In genomic region chr1:1073743-1074587, GRCh38 we compare ENCODE assay signal across 16 cellular contexts. TPM values are rescaled to one million over a fixed set of nuclear protein-coding genes. Genes with fewer than 3 reads are reported as not detected.
DNase-seq lines count a peak whose midpoint lies in the region; ATAC-seq and TF ChIP-seq lines count a peak whose summit lies in the region.
"Had no signal": no experiment of that assay in that cellular context is flagged by ENCODE, and none has a peak within 500 bp of the region (broad histone marks: within the 10 kb centered on the region; RNA-seq: fewer than 3 reads in every experiment).

Gene RNF223, minus strand, starts transcription at chr1:1074306. Its CDS starts 1,740 bp downstream, at chr1:1072566.

- H3K4me1 ChIP-seq in RWPE2 (ENCODE audit: insufficient read depth, poor library complexity, severe bottlenecking), result peaks cover 10% of the 10 kb centered on the region
- peaks cover 9% of the 10 kb centered on the region for H3K4me1 ChIP-seq in vagina
- H3K4me1 ChIP-seq: BE2C had no signal

- H3K4me3 ChIP-seq in RWPE2 (ENCODE audit: severe bottlenecking) (peak within 1 kb of the TSS; percentile 8), vagina (peak within 1 kb of the TSS in 1 of 2 donors; percentile 26)
- H3K4me3 ChIP-seq: thyroid gland had no signal

- intact Hi-C loops in left ventricle myocardium superior (cut with micrococcal nuclease) (no loop called here), left cardiac atrium (cut with DNase I) (no loop called here), vagina (cut with DNase I) (no loop called here)
- intact Hi-C loops in activated T-helper 2 cell treated with anti-CD3 and anti-CD28 coated beads, Interferon-gamma antibody, Interleukin-2, Interleukin-4, amounts not matched to agents 10 μg/mL and 5 μg/mL and 100 μg/mL, durations not matched to agents 14 hours and 24 hours and 36 hours (cut with micrococcal nuclease), result no loop called here

- H3K27me3 ChIP-seq in RWPE2 (ENCODE audit: insufficient read depth, poor library complexity, severe bottlenecking), result no peaks in the 10 kb centered on the region
- H3K27me3 ChIP-seq in vagina, result no peaks in the 10 kb centered on the region
- H3K27me3 ChIP-seq: BE2C, thyroid gland had no signal

- TF ChIP-seq CTCF in RWPE2 (IDR thresholded peaks at IDR 0.05; ENCODE audit: poor library complexity, severe bottlenecking) (no peak), vagina (IDR thresholded peaks at IDR 0.05) (no peak), GM10266 (IDR thresholded peaks at IDR 0.05; ENCODE audit: control insufficient read depth, insufficient read depth, low read depth, missing control alignments) (no peak)

- ATAC-seq in left ventricle myocardium superior, result no peak
- no peak for ATAC-seq in left cardiac atrium
- peak; percentile 66 for ATAC-seq in RWPE2 (ENCODE audit: low read depth)
- peak; percentile 6 for ATAC-seq in left lobe of liver
- no peak for ATAC-seq in GM18867 (IDR thresholded peaks at IDR 0.05; ENCODE audit: unreplicated experiment)
- ATAC-seq: activated CD4-positive, alpha-beta T cell treated with anti-CD3 and anti-CD28 coated beads for 36 hours; effector memory CD8-positive, alpha-beta T cell had no signal

- H3K27ac ChIP-seq in RWPE2 (ENCODE audit: poor library complexity, severe bottlenecking) (peak within 1 kb of the TSS; percentile 6), vagina (peak within 1 kb of the TSS; percentile 39)
- H3K27ac ChIP-seq: thyroid gland had no signal

- no peaks in the 10 kb centered on the region for H3K27me3 Mint-ChIP-seq in activated T-helper 2 cell treated with anti-CD3 and anti-CD28 coated beads, Interferon-gamma antibody, Interleukin-2, Interleukin-4, amounts not matched to agents 10 μg/mL and 5 μg/mL and 100 μg/mL, durations not matched to agents 14 hours and 24 hours and 36 hours (ENCODE audit: low read depth)
- H3K27me3 Mint-ChIP-seq: activated naive CD8-positive, alpha-beta T cell treated with anti-CD3 and anti-CD28 coated beads, Interleukin-2, amount 10 ng/mL, durations not matched to agents 7 days and 5 days had no signal

- no peaks in the 10 kb centered on the region for H3K9me3 ChIP-seq in RWPE2 (ENCODE audit: severe bottlenecking)
- no peaks in the 10 kb centered on the region for H3K9me3 ChIP-seq in vagina
- H3K9me3 ChIP-seq: BE2C, thyroid gland had no signal

- peak; percentile 30 for DNase-seq in left ventricle myocardium superior
- DNase-seq in left cardiac atrium, result no peak
- peak; percentile 73 for DNase-seq in RWPE2 (ENCODE audit: low spot score)
- no peak for DNase-seq in left lobe of liver (ENCODE audit: low spot score)
- DNase-seq in vagina (ENCODE audit: extremely low spot score in 2 of 2), result no peak
- no peak for DNase-seq in GM10266 (ENCODE audit: extremely low spot score)
- no peak for DNase-seq in activated T-helper 2 cell treated with anti-CD3 and anti-CD28 coated beads, Interferon-gamma antibody, Interleukin-2, Interleukin-4, amounts not matched to agents 10 μg/mL and 5 μg/mL and 100 μg/mL, durations not matched to agents 14 hours and 24 hours and 36 hours (ENCODE audit: low spot score)
- DNase-seq: activated naive CD8-positive, alpha-beta T cell treated with anti-CD3 and anti-CD28 coated beads, Interleukin-2, amount 10 ng/mL, durations not matched to agents 7 days and 5 days; effector memory CD8-positive, alpha-beta T cell; NCI-H1092 treated with DMSO at 0.1 percent for 48 hours; thyroid gland had no signal

- no peak within 1 kb of the TSS for H3K27ac Mint-ChIP-seq in activated T-helper 2 cell treated with anti-CD3 and anti-CD28 coated beads, Interferon-gamma antibody, Interleukin-2, Interleukin-4, amounts not matched to agents 10 μg/mL and 5 μg/mL and 100 μg/mL, durations not matched to agents 14 hours and 24 hours and 36 hours
- H3K27ac Mint-ChIP-seq: activated CD4-positive, alpha-beta T cell treated with anti-CD3 and anti-CD28 coated beads for 36 hours; activated naive CD8-positive, alpha-beta T cell treated with anti-CD3 and anti-CD28 coated beads, Interleukin-2, amount 10 ng/mL, durations not matched to agents 7 days and 5 days; effector memory CD8-positive, alpha-beta T cell had no signal

- no peaks in the 10 kb centered on the region for H3K9me3 Mint-ChIP-seq in activated T-helper 2 cell treated with anti-CD3 and anti-CD28 coated beads, Interferon-gamma antibody, Interleukin-2, Interleukin-4, amounts not matched to agents 10 μg/mL and 5 μg/mL and 100 μg/mL, durations not matched to agents 14 hours and 24 hours and 36 hours
- H3K9me3 Mint-ChIP-seq: activated naive CD8-positive, alpha-beta T cell treated with anti-CD3 and anti-CD28 coated beads, Interleukin-2, amount 10 ng/mL, durations not matched to agents 7 days and 5 days; effector memory CD8-positive, alpha-beta T cell had no signal

- H3K4me3 Mint-ChIP-seq in activated T-helper 2 cell treated with anti-CD3 and anti-CD28 coated beads, Interferon-gamma antibody, Interleukin-2, Interleukin-4, amounts not matched to agents 10 μg/mL and 5 μg/mL and 100 μg/mL, durations not matched to agents 14 hours and 24 hours and 36 hours (ENCODE audit: low read depth), result no peak within 1 kb of the TSS
- H3K4me3 Mint-ChIP-seq: activated CD4-positive, alpha-beta T cell treated with anti-CD3 and anti-CD28 coated beads for 36 hours; activated naive CD8-positive, alpha-beta T cell treated with anti-CD3 and anti-CD28 coated beads, Interleukin-2, amount 10 ng/mL, durations not matched to agents 7 days and 5 days; effector memory CD8-positive, alpha-beta T cell had no signal

- TF ChIP-seq POLR2A in vagina (IDR thresholded peaks at IDR 0.05), result no peak

- H3K36me3 Mint-ChIP-seq in activated T-helper 2 cell treated with anti-CD3 and anti-CD28 coated beads, Interferon-gamma antibody, Interleukin-2, Interleukin-4, amounts not matched to agents 10 μg/mL and 5 μg/mL and 100 μg/mL, durations not matched to agents 14 hours and 24 hours and 36 hours (ENCODE audit: low read depth), result no peaks in the 10 kb centered on the region
- H3K36me3 Mint-ChIP-seq: activated naive CD8-positive, alpha-beta T cell treated with anti-CD3 and anti-CD28 coated beads, Interleukin-2, amount 10 ng/mL, durations not matched to agents 7 days and 5 days had no signal

- no peaks in the 10 kb centered on the region for H3K4me1 Mint-ChIP-seq in activated T-helper 2 cell treated with anti-CD3 and anti-CD28 coated beads, Interferon-gamma antibody, Interleukin-2, Interleukin-4, amounts not matched to agents 10 μg/mL and 5 μg/mL and 100 μg/mL, durations not matched to agents 14 hours and 24 hours and 36 hours (ENCODE audit: low read depth)
- H3K4me1 Mint-ChIP-seq: activated CD4-positive, alpha-beta T cell treated with anti-CD3 and anti-CD28 coated beads for 36 hours; activated naive CD8-positive, alpha-beta T cell treated with anti-CD3 and anti-CD28 coated beads, Interleukin-2, amount 10 ng/mL, durations not matched to agents 7 days and 5 days had no signal

- H3K36me3 ChIP-seq in RWPE2 (ENCODE audit: low read depth) (no peaks in the 10 kb centered on the region), vagina (no peaks in the 10 kb centered on the region)
- H3K36me3 ChIP-seq: BE2C, thyroid gland had no signal

RNA-seq across cellular contexts. Expression of gene RNF223, which starts in this region (rescaled TPM):
- not detected for total RNA-seq in left ventricle myocardium superior
- total RNA-seq in left cardiac atrium, result not detected
- not detected for total RNA-seq in left lobe of liver
- total RNA-seq in vagina, result 4.9 TPM
- total RNA-seq in activated T-helper 2 cell treated with anti-CD3 and anti-CD28 coated beads, Interferon-gamma antibody, Interleukin-2, Interleukin-4, amounts not matched to agents 10 μg/mL and 5 μg/mL and 100 μg/mL, durations not matched to agents 14 hours and 24 hours and 36 hours, result not detected in 2 replicates
- total RNA-seq: activated CD4-positive, alpha-beta T cell treated with anti-CD3 and anti-CD28 coated beads for 36 hours; activated naive CD8-positive, alpha-beta T cell treated with anti-CD3 and anti-CD28 coated beads, Interleukin-2, amount 10 ng/mL, durations not matched to agents 7 days and 5 days; omental fat pad; SK-MEL-5; thyroid gland had no signal

Comparison
In these comparisons a context has a peak if more than half of its experiments do, and no peak if none do; other contexts are left out.
1. Peak in DNase-seq in left ventricle myocardium superior; RNA of the gene not detected or under 1 TPM.
2. Peak in ATAC-seq in left lobe of liver; RNA of the gene not detected or under 1 TPM.